7 cellular contexts compared by ENCODE assay signal in genomic region chr1:19799877-19800804, GRCh38. TPM values are rescaled to one million over a fixed set of nuclear protein-coding genes. Genes with fewer than 3 reads are reported as not detected.
A peak's percentile ranks its signal among the peaks of the same experiment; 100 is the strongest.
DNase-seq lines count a peak whose midpoint lies in the region; ATAC-seq and TF ChIP-seq lines count a peak whose summit lies in the region.

TMCO4 (minus strand) TSS chr1:19799916; CDS start chr1:19780758, 19,158 bp downstream.

- no peaks in the 10 kb centered on the region for H3K36me3 Mint-ChIP-seq in neural crest cell (ENCODE audit: low read depth)

- H3K4me1 Mint-ChIP-seq in neural crest cell = peaks cover 5% of the 10 kb centered on the region

- H3K9me3 Mint-ChIP-seq in neural crest cell = no peaks in the 10 kb centered on the region

- H3K4me1 ChIP-seq in Peyer's patch = peaks cover 0 to 18% (median 10%) of the 10 kb centered on the region in 4 donors

- no peaks in the 10 kb centered on the region for H3K27me3 ChIP-seq in Peyer's patch

- H3K4me3 ChIP-seq in Peyer's patch (peak within 1 kb of the TSS; percentile 64 to 82 (median 74)), foreskin fibroblast (ENCODE audit: low read depth in 1 of 2, low read length in 2 of 2) (peak within 1 kb of the TSS; percentile 63 to 64)

- H3K27ac ChIP-seq in Peyer's patch = peak within 1 kb of the TSS; percentile 86 to 97 (median 92)

- DNase-seq in Peyer's patch (peak; percentile 65 to 85 (median 79)), activated gamma-delta T cell (lab: John Stamatoyannopoulos, UW) (peak; percentile 29), foreskin fibroblast (peak; percentile 74 to 86), neural crest cell (ENCODE audit: low read depth, low spot score) (peak; percentile 9), superior temporal gyrus (ENCODE audit: extremely low spot score) (peak; percentile 12)

- ATAC-seq in GM18502 (IDR thresholded peaks at IDR 0.05; ENCODE audit: poor library complexity, unreplicated experiment) (peak; percentile 53), HG03095 (IDR thresholded peaks at IDR 0.05; ENCODE audit: unreplicated experiment) (peak; percentile 32)

- H3K27ac Mint-ChIP-seq in neural crest cell (ENCODE audit: unreplicated experiment) = no peak within 1 kb of the TSS

- peaks cover 51% of the 10 kb centered on the region for H3K27me3 Mint-ChIP-seq in neural crest cell (ENCODE audit: low read depth)

- H3K4me3 Mint-ChIP-seq in neural crest cell = peak within 1 kb of the TSS; percentile 83

- TF ChIP-seq POLR2A in Peyer's patch (IDR thresholded peaks at IDR 0.05) = no peak

- no peaks in the 10 kb centered on the region for H3K9me3 ChIP-seq in Peyer's patch

- no peaks in the 10 kb centered on the region for H3K36me3 ChIP-seq in Peyer's patch

- TF ChIP-seq CTCF in Peyer's patch (IDR thresholded peaks at IDR 0.05) = no peak
- TF ChIP-seq CTCF in foreskin fibroblast (IDR thresholded peaks at IDR 0.05; ENCODE audit: low read depth, low read length) = no peak
- no peak for TF ChIP-seq CTCF in neural crest cell (conservative IDR thresholded peaks at IDR 0.05)

RNA-seq across cellular contexts. Expression of gene TMCO4, which starts in this region (rescaled TPM):
- total RNA-seq in Peyer's patch = 10 to 100 TPM; 13.5 to 40.4 (median 26.1) TPM
- 0.75 and 1.0 TPM in 2 replicates for total RNA-seq in neural crest cell

Comparison
In these comparisons a context has a peak if more than half of its experiments do, and no peak if none do; other contexts are left out.
1. Peak in every context shown above with its lines: DNase-seq, ATAC-seq, H3K4me3 ChIP-seq and H3K27ac ChIP-seq.
2. DNase-seq: peak in every context shown above with its lines; median percentile 80 in foreskin fibroblast; 79 in Peyer's patch; 29 in activated gamma-delta T cell; 12 in superior temporal gyrus; 9 in neural crest cell.